ENCODE assay signal across 10 cellular contexts in genomic region chr4:101102114-101102752, GRCh38.
DNase-seq lines count a peak whose midpoint lies in the region; ATAC-seq, FAIRE-seq and TF ChIP-seq lines count a peak whose summit lies in the region.
"Had no signal": no experiment of that assay in that cellular context is flagged by ENCODE, and none has a peak within 500 bp of the region (broad histone marks: within the 10 kb centered on the region; RNA-seq: fewer than 3 reads in every experiment).

No MANE protein-coding gene starts in this region.

- H3K4me1 ChIP-seq in pancreas = peaks cover 0 to 3% (median 0%) of the 10 kb centered on the region in 3 donors

- H3K9me3 ChIP-seq in pancreas = no peaks in the 10 kb centered on the region

- TF ChIP-seq CTCF in C4-2B (conservative IDR thresholded peaks at IDR 0.05) (no peak), dorsolateral prefrontal cortex (IDR thresholded peaks at IDR 0.05 in 54 of 56, conservative IDR thresholded peaks at IDR 0.05 in 2 of 56; ENCODE audit: low read depth in 1 of 56, partially characterized antibody in 56 of 56) (no peak), pancreas (IDR thresholded peaks at IDR 0.05) (no peak)

- H3K27me3 ChIP-seq in dorsolateral prefrontal cortex = no peaks in the 10 kb centered on the region
- no peaks in the 10 kb centered on the region for H3K27me3 ChIP-seq in pancreas

- peaks cover 28 to 44% of the 10 kb centered on the region in 2 donors for H3K4me1 Mint-ChIP-seq in stimulated activated naive B cell treated with anti-CD40 and anti-IgM and Interleukin-4, amounts not matched to agents 10 μg/mL and 1 μg/mL and 100 μg/mL, for 72 hours

- H3K36me3 Mint-ChIP-seq in stimulated activated naive B cell treated with anti-CD40 and anti-IgM and Interleukin-4, amounts not matched to agents 10 μg/mL and 1 μg/mL and 100 μg/mL, for 72 hours = peaks cover 4 to 14% of the 10 kb centered on the region in 2 donors

- H3K27ac Mint-ChIP-seq in stimulated activated naive B cell treated with anti-CD40 and anti-IgM and Interleukin-4, amounts not matched to agents 10 μg/mL and 1 μg/mL and 100 μg/mL, for 72 hours = no peak overlapping the region

- H3K9me3 Mint-ChIP-seq in stimulated activated naive B cell treated with anti-CD40 and anti-IgM and Interleukin-4, amounts not matched to agents 10 μg/mL and 1 μg/mL and 100 μg/mL, for 72 hours = no peaks in the 10 kb centered on the region

- intact Hi-C loops in dorsolateral prefrontal cortex (cut with DNase I) = loop anchor here in 1 of 2 donors (5.0 to 10.0 kb wide), 2 partner anchors 77 to 245 kb away; partner anchors contain the start of gene PPP3CA
- intact Hi-C loops in pancreas (cut with DNase I) = no loop called here

- no peak overlapping the region for H3K4me3 Mint-ChIP-seq in stimulated activated naive B cell treated with anti-CD40 and anti-IgM and Interleukin-4, amounts not matched to agents 10 μg/mL and 1 μg/mL and 100 μg/mL, for 72 hours

- no peaks in the 10 kb centered on the region for H3K36me3 ChIP-seq in pancreas

- 20 to 27% methylated on average over 1 of the region's 1 CpG for WGBS in pancreas, 2 donors

- peak overlapping the region; percentile 50; the same call in 1 of the 2 replicates for H3K27ac ChIP-seq in C4-2B
- H3K27ac ChIP-seq in dorsolateral prefrontal cortex = peak overlapping the region in 57 of 59 donors; percentile 3 to 88 (median 77)
- H3K27ac ChIP-seq in pancreas = no peak overlapping the region

- H3K4me3 ChIP-seq in dorsolateral prefrontal cortex = peak overlapping the region in 21 of 59 donors; percentile 1 to 30 (median 19)
- H3K4me3 ChIP-seq in pancreas = no peak overlapping the region

- no peaks in the 10 kb centered on the region for H3K27me3 Mint-ChIP-seq in stimulated activated naive B cell treated with anti-CD40 and anti-IgM and Interleukin-4, amounts not matched to agents 10 μg/mL and 1 μg/mL and 100 μg/mL, for 72 hours

- DNase-seq in NCI-H2171 (lab: John Stamatoyannopoulos, UW) = peak; percentile 17
- DNase-seq in dorsolateral prefrontal cortex = peak in 8 of 10 donors; percentile 31 to 70 (median 54)
- peak in 3 of 6 donors; percentile 7 to 19 (median 15) for DNase-seq in pancreas
- DNase-seq in stimulated activated naive B cell treated with anti-CD40 and anti-IgM and Interleukin-4, amounts not matched to agents 10 μg/mL and 1 μg/mL and 100 μg/mL, for 72 hours = no peak
- DNase-seq: NCI-H774; stimulated activated CD4-positive, alpha-beta T cell treated with anti-CD3 and anti-CD28 coated beads, Interleukin-1b, Interleukin-23, amount 100 ng/mL, for 48 hours had no signal

- peak in 3 of 4 donors; percentile 39 to 61 (median 61) for ATAC-seq in pancreas
- no peak for ATAC-seq in HG02884 (IDR thresholded peaks at IDR 0.05; ENCODE audit: unreplicated experiment)
- no peak for ATAC-seq in stimulated activated naive B cell treated with anti-CD40 and anti-IgM and Interleukin-4, amounts not matched to agents 10 μg/mL and 1 μg/mL and 100 μg/mL, for 72 hours (replicated peaks)
- ATAC-seq in HG03159 (IDR thresholded peaks at IDR 0.05; ENCODE audit: unreplicated experiment) = no peak
- no peak for ATAC-seq in GM18870 (IDR thresholded peaks at IDR 0.05; ENCODE audit: unreplicated experiment)

- no peak for FAIRE-seq in pancreas (lab: Jason Lieb, UNC)

Comparison
In these comparisons a context has a peak if more than half of its experiments do, and no peak if none do; other contexts are left out.
1. H3K27ac ChIP-seq: peak in C4-2B (single experiment) and dorsolateral prefrontal cortex (57 of 59); none in pancreas (0 of 4).
2. ATAC-seq: peak in pancreas (3 of 4); none in HG02884 (single experiment), stimulated activated naive B cell treated with anti-CD40 and anti-IgM and Interleukin-4, amounts not matched to agents 10 μg/mL and 1 μg/mL and 100 μg/mL, for 72 hours (0 of 2), HG03159 (single experiment) and GM18870 (single experiment).